ENCODE assay signal across 15 cellular contexts in genomic region chr3:138435840-138436239, GRCh38. TPM values are rescaled to one million over a fixed set of nuclear protein-coding genes. Genes with fewer than 3 reads are reported as not detected.
DNase-seq lines count a peak whose midpoint lies in the region; ATAC-seq and TF ChIP-seq lines count a peak whose summit lies in the region.
"Had no signal": no experiment of that assay in that cellular context is flagged by ENCODE, and none has a peak within 500 bp of the region (broad histone marks: within the 10 kb centered on the region; RNA-seq: fewer than 3 reads in every experiment).

No MANE protein-coding gene starts in this region.

- H3K4me3 Mint-ChIP-seq in activated CD8-positive, alpha-beta T cell treated with anti-CD3 and anti-CD28 coated beads for 36 hours, result peak overlapping the region; percentile 16
- H3K4me3 Mint-ChIP-seq in activated CD8-positive, alpha-beta T cell treated with anti-CD3 and anti-CD28 coated beads, Interleukin-2, amount 10 ng/mL, durations not matched to agents 7 days and 5 days, result no peak overlapping the region
- peak overlapping the region; percentile 60 for H3K4me3 Mint-ChIP-seq in activated T-helper 1 cell treated with anti-CD3 and anti-CD28 coated beads, Interleukin-12 subunit alpha, Interleukin-12 subunit beta, Interleukin-2, Interleukin-4 antibody, amounts not matched to agents 30 ng/mL and 10 ng/mL and 1 ng/mL, durations not matched to agents 14 hours and 24 hours and 36 hours

- no peaks in the 10 kb centered on the region for H3K9me3 Mint-ChIP-seq in activated CD8-positive, alpha-beta T cell treated with anti-CD3 and anti-CD28 coated beads for 36 hours
- H3K9me3 Mint-ChIP-seq in activated CD8-positive, alpha-beta T cell treated with anti-CD3 and anti-CD28 coated beads, Interleukin-2, amount 10 ng/mL, durations not matched to agents 7 days and 5 days (ENCODE audit: insufficient read depth), result no peaks in the 10 kb centered on the region
- no peaks in the 10 kb centered on the region for H3K9me3 Mint-ChIP-seq in activated T-helper 1 cell treated with anti-CD3 and anti-CD28 coated beads, Interleukin-12 subunit alpha, Interleukin-12 subunit beta, Interleukin-2, Interleukin-4 antibody, amounts not matched to agents 30 ng/mL and 10 ng/mL and 1 ng/mL, durations not matched to agents 14 hours and 24 hours and 36 hours

- peaks cover 14 to 61% of the 10 kb centered on the region in 2 donors for H3K27me3 ChIP-seq in left lung
- peaks cover 53% of the 10 kb centered on the region for H3K27me3 ChIP-seq in skeletal muscle satellite cell (ENCODE audit: control insufficient read depth, insufficient read depth, low read length)

- peak overlapping the region in 1 of 2 donors; percentile 26 for H3K27ac ChIP-seq in left lung
- H3K27ac ChIP-seq: VCaP had no signal

- H3K36me3 Mint-ChIP-seq in activated CD8-positive, alpha-beta T cell treated with anti-CD3 and anti-CD28 coated beads for 36 hours (ENCODE audit: low read depth), result no peaks in the 10 kb centered on the region
- no peaks in the 10 kb centered on the region for H3K36me3 Mint-ChIP-seq in activated CD8-positive, alpha-beta T cell treated with anti-CD3 and anti-CD28 coated beads, Interleukin-2, amount 10 ng/mL, durations not matched to agents 7 days and 5 days (ENCODE audit: low read depth)
- no peaks in the 10 kb centered on the region for H3K36me3 Mint-ChIP-seq in activated T-helper 1 cell treated with anti-CD3 and anti-CD28 coated beads, Interleukin-12 subunit alpha, Interleukin-12 subunit beta, Interleukin-2, Interleukin-4 antibody, amounts not matched to agents 30 ng/mL and 10 ng/mL and 1 ng/mL, durations not matched to agents 14 hours and 24 hours and 36 hours (ENCODE audit: low read depth)

- intact Hi-C loops in activated CD8-positive, alpha-beta T cell treated with anti-CD3 and anti-CD28 coated beads for 36 hours (cut with micrococcal nuclease), result no loop called here
- intact Hi-C loops in activated T-helper 1 cell treated with anti-CD3 and anti-CD28 coated beads, Interleukin-12 subunit alpha, Interleukin-12 subunit beta, Interleukin-2, Interleukin-4 antibody, amounts not matched to agents 30 ng/mL and 10 ng/mL and 1 ng/mL, durations not matched to agents 14 hours and 24 hours and 36 hours (cut with micrococcal nuclease), result no loop called here
- intact Hi-C loops in left lung (cut with DNase I), result no loop called here

- TF ChIP-seq CTCF in activated CD8-positive, alpha-beta T cell treated with anti-CD3 and anti-CD28 coated beads for 36 hours (IDR thresholded peaks at IDR 0.05), result no peak
- no peak for TF ChIP-seq CTCF in left lung (IDR thresholded peaks at IDR 0.05)

- H3K4me1 Mint-ChIP-seq in activated CD8-positive, alpha-beta T cell treated with anti-CD3 and anti-CD28 coated beads for 36 hours (ENCODE audit: low read depth), result peaks cover 8% of the 10 kb centered on the region
- H3K4me1 Mint-ChIP-seq in activated CD8-positive, alpha-beta T cell treated with anti-CD3 and anti-CD28 coated beads, Interleukin-2, amount 10 ng/mL, durations not matched to agents 7 days and 5 days (ENCODE audit: low read depth), result peaks cover 13% of the 10 kb centered on the region
- H3K4me1 Mint-ChIP-seq in activated T-helper 1 cell treated with anti-CD3 and anti-CD28 coated beads, Interleukin-12 subunit alpha, Interleukin-12 subunit beta, Interleukin-2, Interleukin-4 antibody, amounts not matched to agents 30 ng/mL and 10 ng/mL and 1 ng/mL, durations not matched to agents 14 hours and 24 hours and 36 hours (ENCODE audit: low read depth), result peaks cover 5% of the 10 kb centered on the region

- no peaks in the 10 kb centered on the region for H3K36me3 ChIP-seq in left lung
- no peaks in the 10 kb centered on the region for H3K36me3 ChIP-seq in skeletal muscle satellite cell (ENCODE audit: insufficient read depth, low read length)

- H3K4me3 ChIP-seq in left lung (peak overlapping the region; percentile 43 to 54), skeletal muscle satellite cell (ENCODE audit: low read length) (no peak overlapping the region)

- H3K27me3 Mint-ChIP-seq in activated CD8-positive, alpha-beta T cell treated with anti-CD3 and anti-CD28 coated beads for 36 hours, result peaks cover 42% of the 10 kb centered on the region
- H3K27me3 Mint-ChIP-seq in activated CD8-positive, alpha-beta T cell treated with anti-CD3 and anti-CD28 coated beads, Interleukin-2, amount 10 ng/mL, durations not matched to agents 7 days and 5 days (ENCODE audit: low read depth), result peaks cover 54% of the 10 kb centered on the region
- peaks cover 54% of the 10 kb centered on the region for H3K27me3 Mint-ChIP-seq in activated T-helper 1 cell treated with anti-CD3 and anti-CD28 coated beads, Interleukin-12 subunit alpha, Interleukin-12 subunit beta, Interleukin-2, Interleukin-4 antibody, amounts not matched to agents 30 ng/mL and 10 ng/mL and 1 ng/mL, durations not matched to agents 14 hours and 24 hours and 36 hours (ENCODE audit: insufficient read depth)

- no peak overlapping the region for H3K27ac Mint-ChIP-seq in activated CD8-positive, alpha-beta T cell treated with anti-CD3 and anti-CD28 coated beads for 36 hours
- no peak overlapping the region for H3K27ac Mint-ChIP-seq in activated CD8-positive, alpha-beta T cell treated with anti-CD3 and anti-CD28 coated beads, Interleukin-2, amount 10 ng/mL, durations not matched to agents 7 days and 5 days
- no peak overlapping the region for H3K27ac Mint-ChIP-seq in activated T-helper 1 cell treated with anti-CD3 and anti-CD28 coated beads, Interleukin-12 subunit alpha, Interleukin-12 subunit beta, Interleukin-2, Interleukin-4 antibody, amounts not matched to agents 30 ng/mL and 10 ng/mL and 1 ng/mL, durations not matched to agents 14 hours and 24 hours and 36 hours

- H3K9ac ChIP-seq in skeletal muscle satellite cell (ENCODE audit: low read depth, low read length), result no peak overlapping the region

- ATAC-seq in activated CD8-positive, alpha-beta T cell treated with anti-CD3 and anti-CD28 coated beads for 36 hours, result no peak
- no peak for ATAC-seq in activated CD8-positive, alpha-beta T cell treated with anti-CD3 and anti-CD28 coated beads, Interleukin-2, amount 10 ng/mL, durations not matched to agents 7 days and 5 days
- peak; percentile 0 for ATAC-seq in left lung
- ATAC-seq in HG03520 (IDR thresholded peaks at IDR 0.05; ENCODE audit: unreplicated experiment), result no peak
- ATAC-seq in HG02763 (IDR thresholded peaks at IDR 0.05; ENCODE audit: unreplicated experiment), result no peak

- H3K9me3 ChIP-seq in left lung (no peaks in the 10 kb centered on the region), skeletal muscle satellite cell (replicated peaks; ENCODE audit: low read length) (peaks cover 7% of the 10 kb centered on the region)

- POLR2A ChIA-PET in activated CD8-positive, alpha-beta T cell treated with anti-CD3 and anti-CD28 coated beads for 36 hours (lab: Charles Lee), result interaction anchor here (0.6 kb wide), 1 partner anchor 173 kb away, joined by 3 read pairs; the partner anchor contains the start of gene FAIM
- POLR2A ChIA-PET in activated CD8-positive, alpha-beta T cell treated with anti-CD3 and anti-CD28 coated beads, Interleukin-2, amount 10 ng/mL, durations not matched to agents 7 days and 5 days (lab: Charles Lee), result no interaction called here

- DNase-seq in activated CD8-positive, alpha-beta T cell treated with anti-CD3 and anti-CD28 coated beads for 36 hours, result no peak
- no peak for DNase-seq in activated CD8-positive, alpha-beta T cell treated with anti-CD3 and anti-CD28 coated beads, Interleukin-2, amount 10 ng/mL, durations not matched to agents 7 days and 5 days
- no peak for DNase-seq in activated T-helper 1 cell treated with anti-CD3 and anti-CD28 coated beads, Interleukin-12 subunit alpha, Interleukin-12 subunit beta, Interleukin-2, Interleukin-4 antibody, amounts not matched to agents 30 ng/mL and 10 ng/mL and 1 ng/mL, durations not matched to agents 14 hours and 24 hours and 36 hours (ENCODE audit: low spot score)
- DNase-seq in left lung (no peak), hepatic stellate cell (ENCODE audit: low spot score) (no peak)
- DNase-seq: activated gamma-delta T cell treated with Interleukin-2 at 50 U/mL for 16 hours; hypothalamus; NCI-H446; nucleus accumbens; Right ventricle myocardium superior; stimulated activated CD4-positive, alpha-beta T cell treated with anti-CD3 and anti-CD28 coated beads, Interleukin-4, amount 100 ng/mL, for 4 hours had no signal

- H3K4me1 ChIP-seq in left lung (peaks cover 13 to 23% of the 10 kb centered on the region in 2 donors), skeletal muscle satellite cell (ENCODE audit: control insufficient read depth, insufficient read depth, low read length) (peaks cover 36% of the 10 kb centered on the region)

- CTCF ChIA-PET in activated CD8-positive, alpha-beta T cell treated with anti-CD3 and anti-CD28 coated beads for 36 hours (lab: Charles Lee), result interaction anchor here (1.6 kb wide), 1 partner anchor 488 kb away, joined by 8 read pairs; no protein-coding TSS in a partner anchor
- CTCF ChIA-PET in activated CD8-positive, alpha-beta T cell treated with anti-CD3 and anti-CD28 coated beads, Interleukin-2, amount 10 ng/mL, durations not matched to agents 7 days and 5 days (lab: Charles Lee), result interaction anchor here (3.1 kb wide), 1 partner anchor 488 kb away, joined by 9 read pairs; no protein-coding TSS in a partner anchor

- H3K4me2 ChIP-seq in skeletal muscle satellite cell (ENCODE audit: low read length), result peak overlapping the region; percentile 92

RNA-seq across cellular contexts. Expression of gene ESYT3, which starts 1.4 kb away (rescaled TPM):
- total RNA-seq in activated CD8-positive, alpha-beta T cell treated with anti-CD3 and anti-CD28 coated beads for 36 hours, result under 1 TPM; 0.09 to 0.16 TPM
- total RNA-seq in activated CD8-positive, alpha-beta T cell treated with anti-CD3 and anti-CD28 coated beads, Interleukin-2, amount 10 ng/mL, durations not matched to agents 7 days and 5 days, result under 1 TPM; 0.16 to 0.18 TPM
- total RNA-seq in activated T-helper 1 cell treated with anti-CD3 and anti-CD28 coated beads, Interleukin-12 subunit alpha, Interleukin-12 subunit beta, Interleukin-2, Interleukin-4 antibody, amounts not matched to agents 30 ng/mL and 10 ng/mL and 1 ng/mL, durations not matched to agents 14 hours and 24 hours and 36 hours, result 0.34 and 0.44 TPM in 2 replicates
- 10 to 100 TPM; 24.5 to 44.4 TPM for total RNA-seq in left lung
- total RNA-seq in skeletal muscle satellite cell (2012; rRNA removed), result 0.25 and 0.44 TPM in 2 replicates

Comparison
In these comparisons a context has a peak if more than half of its experiments do, and no peak if none do; other contexts are left out.
1. RNA of gene ESYT3, which starts 1.4 kb away (total RNA-seq): 24.5 to 44.4 TPM in left lung; 0.34 to 0.44 TPM in activated T-helper 1 cell treated with anti-CD3 and anti-CD28 coated beads, Interleukin-12 subunit alpha, Interleukin-12 subunit beta, Interleukin-2, Interleukin-4 antibody, amounts not matched to agents 30 ng/mL and 10 ng/mL and 1 ng/mL, durations not matched to agents 14 hours and 24 hours and 36 hours, 0.16 to 0.18 TPM in activated CD8-positive, alpha-beta T cell treated with anti-CD3 and anti-CD28 coated beads, Interleukin-2, amount 10 ng/mL, durations not matched to agents 7 days and 5 days and 0.09 to 0.16 TPM in activated CD8-positive, alpha-beta T cell treated with anti-CD3 and anti-CD28 coated beads for 36 hours; every median in the first group is over 10 times any median in the second.